ENCODE assay signal across 8 cellular contexts in the genomic region with DNA sequence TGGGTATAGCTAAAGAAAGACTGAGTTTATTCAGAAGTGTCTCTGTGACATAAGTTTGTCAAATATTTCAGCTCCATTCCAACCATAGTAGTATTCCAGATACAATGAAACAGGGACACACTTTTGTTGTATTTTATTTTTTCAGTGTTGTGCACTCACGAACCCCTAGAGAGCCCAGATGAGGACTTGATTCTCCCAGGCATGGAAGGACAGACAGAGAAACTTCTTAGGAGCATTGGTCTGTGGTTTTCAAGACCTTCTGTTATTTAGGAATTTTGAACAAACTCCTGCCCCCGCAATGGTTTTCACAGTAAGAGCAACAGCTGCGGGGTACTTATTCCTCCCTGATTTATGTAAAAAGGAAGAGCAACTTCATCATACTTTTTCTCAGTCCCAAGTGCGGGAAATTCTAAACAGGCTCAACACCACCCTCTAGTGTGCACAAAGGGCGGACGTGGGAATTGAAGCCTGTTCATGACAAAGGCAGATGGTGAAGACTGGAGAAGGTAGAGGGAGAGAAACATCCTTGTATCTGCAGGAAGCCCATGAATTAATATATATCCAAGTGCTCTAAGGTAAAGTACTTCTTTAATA.
DNase-seq lines count a peak whose midpoint lies in the region; ATAC-seq and TF ChIP-seq lines count a peak whose summit lies in the region.

No MANE protein-coding gene starts in this region.

- intact Hi-C loops in colonic mucosa (cut with DNase I): loop anchor here (10.0 kb wide), 1 partner anchor 825 kb away; no protein-coding TSS in a partner anchor

- DNase-seq in DMS 273 treated with DMSO at 0.1 percent for 48 hours (lab: John Stamatoyannopoulos, UW) (peak; percentile 3), MM.1S (peak; percentile 49), SK-MEL-5 (ENCODE audit: low read depth, low spot score) (peak; percentile 79), colonic mucosa (peak; percentile 30), stromal cell of bone marrow (ENCODE audit: low read depth) (peak; percentile 59)

- H4K20me1 ChIP-seq in MM.1S (ENCODE audit: insufficient read depth, low read length): no peaks in the 10 kb centered on the region

- no peak overlapping the region for H2AFZ ChIP-seq in MM.1S (ENCODE audit: low read length)

- no peak overlapping the region for H3K27ac ChIP-seq in MM.1S (ENCODE audit: low read length)
- no peak overlapping the region for H3K27ac ChIP-seq in colonic mucosa
- no peak overlapping the region for H3K27ac ChIP-seq in liver (ENCODE audit: low read depth in 1 of 2, low read length in 2 of 2)

- 12% methylated on average over 6 of the region's 6 CpGs for WGBS in liver

- no peaks in the 10 kb centered on the region for H3K27me3 ChIP-seq in MM.1S (replicated peaks; ENCODE audit: insufficient read depth, low read length)
- no peaks in the 10 kb centered on the region for H3K27me3 ChIP-seq in colonic mucosa
- no peaks in the 10 kb centered on the region for H3K27me3 ChIP-seq in liver (ENCODE audit: control insufficient read depth in 4 of 4, insufficient read depth in 4 of 4, low read length in 3 of 4)

- ATAC-seq in GM19455 (IDR thresholded peaks at IDR 0.05; ENCODE audit: unreplicated experiment) (peak; percentile 71), HG03469 (IDR thresholded peaks at IDR 0.05; ENCODE audit: unreplicated experiment) (no peak)

- H3K36me3 ChIP-seq in MM.1S (replicated peaks; ENCODE audit: insufficient read depth, low read length): no peaks in the 10 kb centered on the region
- H3K36me3 ChIP-seq in colonic mucosa: no peaks in the 10 kb centered on the region
- H3K36me3 ChIP-seq in liver (ENCODE audit: control insufficient read depth in 4 of 4, insufficient read depth in 3 of 4, low read depth in 1 of 4, low read length in 3 of 4): no peaks in the 10 kb centered on the region

- H3K9me3 ChIP-seq in MM.1S (replicated peaks; ENCODE audit: insufficient read depth, low read length) (no peaks in the 10 kb centered on the region), colonic mucosa (no peaks in the 10 kb centered on the region), liver (ENCODE audit: control insufficient read depth in 4 of 4, low read length in 3 of 4) (no peaks in the 10 kb centered on the region)

- in situ Hi-C loops in SK-MEL-5 (cut with HindIII; ENCODE audit: low pct_unique_long_range_greater_than_20kb, low sequenced_read_pairs): no loop called here

- peak; percentile 88 for TF ChIP-seq RAD21 in liver (IDR thresholded peaks at IDR 0.05)

- H3K4me1 ChIP-seq in MM.1S (ENCODE audit: low read length) (no peaks in the 10 kb centered on the region), colonic mucosa (no peaks in the 10 kb centered on the region), liver (ENCODE audit: control insufficient read depth in 4 of 4, insufficient read depth in 4 of 4, low read length in 3 of 4) (no peaks in the 10 kb centered on the region)

- TF ChIP-seq CTCF in MM.1S (IDR thresholded peaks at IDR 0.05; ENCODE audit: low read length) (peak; percentile 66), colonic mucosa (IDR thresholded peaks at IDR 0.05) (peak; percentile 38), liver (IDR thresholded peaks at IDR 0.05; ENCODE audit: low read depth, low read length, missing input control) (peak; percentile 72)

- H3K4me3 ChIP-seq in MM.1S (ENCODE audit: low read length) (no peak overlapping the region), colonic mucosa (no peak overlapping the region), liver (ENCODE audit: low read depth in 1 of 3, low read length in 3 of 3) (no peak overlapping the region)

- no peak overlapping the region for H3K4me2 ChIP-seq in MM.1S (ENCODE audit: low read depth, low read length)

- H3K9ac ChIP-seq in MM.1S (ENCODE audit: low read length) (no peak overlapping the region), colonic mucosa (ENCODE audit: low read depth in 2 of 2, low read length in 2 of 2) (no peak overlapping the region), liver (ENCODE audit: low read depth in 1 of 2, low read length in 2 of 2) (no peak overlapping the region)

- H3F3A ChIP-seq in MM.1S (ENCODE audit: insufficient read depth, low read length): no peaks in the 10 kb centered on the region

- H3K9me2 ChIP-seq in MM.1S (replicated peaks; ENCODE audit: insufficient read depth, low read length): no peaks in the 10 kb centered on the region

- H3K79me2 ChIP-seq in MM.1S (ENCODE audit: low read length): no peaks in the 10 kb centered on the region

TF ChIP-seq in liver, 16 proteins besides CTCF, POLR2A, EP300 and RAD21:
- no peak for TF ChIP-seq NR2F2 (IDR thresholded peaks at IDR 0.05)
- no peak for TF ChIP-seq HNF4G (IDR thresholded peaks at IDR 0.05)
- no peak for TF ChIP-seq FOXA2 (IDR thresholded peaks at IDR 0.05)
- TF ChIP-seq, protein P1, sequence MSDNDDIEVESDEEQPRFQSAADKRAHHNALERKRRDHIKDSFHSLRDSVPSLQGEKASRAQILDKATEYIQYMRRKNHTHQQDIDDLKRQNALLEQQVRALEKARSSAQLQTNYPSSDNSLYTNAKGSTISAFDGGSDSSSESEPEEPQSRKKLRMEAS (IDR thresholded peaks at IDR 0.05): no peak
- TF ChIP-seq YY1 (IDR thresholded peaks at IDR 0.05): no peak

Comparison
In these comparisons a context has a peak if more than half of its experiments do, and no peak if none do; other contexts are left out.
1. DNase-seq: peak in every context shown above with its lines; median percentile 79 in SK-MEL-5; 59 in stromal cell of bone marrow; 49 in MM.1S; 30 in colonic mucosa; 3 in DMS 273 treated with DMSO at 0.1 percent for 48 hours.